In genomic region chr2:142748559-142749099, GRCh38 we compare ENCODE assay signal across 26 cellular contexts.
"Had no signal": no experiment of that assay in that cellular context is flagged by ENCODE, and none has a peak within 500 bp of the region (broad histone marks: within the 10 kb centered on the region; RNA-seq: fewer than 3 reads in every experiment).

No MANE protein-coding gene starts in this region.

- ATAC-seq: HepG2, Panc1, PC-3, T-cell had no signal

- H3K36me3 Mint-ChIP-seq: IgD-negative memory B cell, T-cell had no signal

- H3K9me3 ChIP-seq: SK-N-SH had no signal

- DNase-seq: KBM-7; MV-4-11; NCI-H1048; NCI-H1105; NCI-H1417; NCI-H1436 treated with DMSO at 0.1 percent for 48 hours; NCI-H1694; NCI-H187 treated with DMSO at 0.1 percent for 48 hours; NCI-H2029 treated with DMSO at 0.1 percent for 48 hours; NCI-H2171 treated with DMSO at 0.1 percent for 48 hours; NCI-H226; NCI-H446; NCI-H510A; NCI-H524 treated with DMSO at 0.1 percent for 48 hours; NCI-H69; NCI-H774; NK-92 treated with Interleukin-12 subunit alpha and Interleukin-12 subunit beta, amount 100 ng/mL, for 24 hours; PC-3; SHP77; SK-N-SH; SW 1271; T-cell had no signal

- H3K27ac Mint-ChIP-seq: IgD-negative memory B cell, T-cell had no signal

- H3K27me3 Mint-ChIP-seq: IgD-negative memory B cell, T-cell had no signal

- H3K4me3 Mint-ChIP-seq: IgD-negative memory B cell, T-cell had no signal

- H3K4me1 Mint-ChIP-seq: IgD-negative memory B cell, T-cell had no signal

- H3K9me3 Mint-ChIP-seq: IgD-negative memory B cell had no signal

- H3K27ac ChIP-seq: RWPE1 had no signal
